ENCODE assay signal across 1 cellular context in the genomic region with DNA sequence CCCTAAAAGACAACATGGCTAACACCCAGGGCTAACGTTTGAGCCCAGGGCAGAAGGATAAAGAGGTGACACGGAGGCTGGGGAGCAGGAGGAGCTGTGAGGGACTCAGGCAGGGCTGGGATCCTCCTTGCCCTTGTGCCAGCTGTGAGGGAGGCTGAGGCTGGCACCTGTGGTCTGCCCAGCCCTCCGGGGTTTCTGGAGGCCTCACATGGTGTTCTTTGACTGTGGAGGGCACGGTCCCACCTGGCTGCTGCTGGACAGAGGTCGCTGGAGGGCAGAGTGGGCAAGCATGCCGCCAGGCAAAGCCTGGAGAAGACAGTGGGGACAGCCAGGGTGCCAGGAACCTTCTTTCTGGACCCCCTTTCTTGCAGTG.
TF ChIP-seq lines count a peak whose summit lies in the region.

No MANE protein-coding gene starts in this region.

TF ChIP-seq in WTC11, 78 proteins besides CTCF, POLR2A, EP300 and RAD21 (continued from another document):
- TF ChIP-seq, protein P1, sequence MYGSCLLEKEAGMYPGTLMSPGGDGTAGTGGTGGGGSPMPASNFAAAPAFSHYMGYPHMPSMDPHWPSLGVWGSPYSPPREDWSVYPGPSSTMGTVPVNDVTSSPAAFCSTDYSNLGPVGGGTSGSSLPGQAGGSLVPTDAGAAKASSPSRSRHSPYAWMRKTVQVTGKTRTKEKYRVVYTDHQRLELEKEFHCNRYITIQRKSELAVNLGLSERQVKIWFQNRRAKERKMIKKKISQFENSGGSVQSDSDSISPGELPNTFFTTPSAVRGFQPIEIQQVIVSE (CRISPR knock-in tag; IDR thresholded peaks at IDR 0.05; ENCODE audit: borderline replicate concordance) = no peak
- TF ChIP-seq, protein P2, sequence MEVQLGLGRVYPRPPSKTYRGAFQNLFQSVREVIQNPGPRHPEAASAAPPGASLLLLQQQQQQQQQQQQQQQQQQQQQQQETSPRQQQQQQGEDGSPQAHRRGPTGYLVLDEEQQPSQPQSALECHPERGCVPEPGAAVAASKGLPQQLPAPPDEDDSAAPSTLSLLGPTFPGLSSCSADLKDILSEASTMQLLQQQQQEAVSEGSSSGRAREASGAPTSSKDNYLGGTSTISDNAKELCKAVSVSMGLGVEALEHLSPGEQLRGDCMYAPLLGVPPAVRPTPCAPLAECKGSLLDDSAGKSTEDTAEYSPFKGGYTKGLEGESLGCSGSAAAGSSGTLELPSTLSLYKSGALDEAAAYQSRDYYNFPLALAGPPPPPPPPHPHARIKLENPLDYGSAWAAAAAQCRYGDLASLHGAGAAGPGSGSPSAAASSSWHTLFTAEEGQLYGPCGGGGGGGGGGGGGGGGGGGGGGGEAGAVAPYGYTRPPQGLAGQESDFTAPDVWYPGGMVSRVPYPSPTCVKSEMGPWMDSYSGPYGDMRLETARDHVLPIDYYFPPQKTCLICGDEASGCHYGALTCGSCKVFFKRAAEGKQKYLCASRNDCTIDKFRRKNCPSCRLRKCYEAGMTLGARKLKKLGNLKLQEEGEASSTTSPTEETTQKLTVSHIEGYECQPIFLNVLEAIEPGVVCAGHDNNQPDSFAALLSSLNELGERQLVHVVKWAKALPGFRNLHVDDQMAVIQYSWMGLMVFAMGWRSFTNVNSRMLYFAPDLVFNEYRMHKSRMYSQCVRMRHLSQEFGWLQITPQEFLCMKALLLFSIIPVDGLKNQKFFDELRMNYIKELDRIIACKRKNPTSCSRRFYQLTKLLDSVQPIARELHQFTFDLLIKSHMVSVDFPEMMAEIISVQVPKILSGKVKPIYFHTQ (CRISPR knock-in tag; IDR thresholded peaks at IDR 0.05) = no peak
- TF ChIP-seq SP1 (CRISPR knock-in tag; conservative IDR thresholded peaks at IDR 0.05) = no peak
- no peak for TF ChIP-seq ZNF423 (CRISPR knock-in tag; IDR thresholded peaks at IDR 0.05)
- no peak for TF ChIP-seq EMX1 (CRISPR knock-in tag; IDR thresholded peaks at IDR 0.05)
- no peak for TF ChIP-seq ZNF138 (CRISPR knock-in tag; conservative IDR thresholded peaks at IDR 0.05)
- TF ChIP-seq, protein P3, sequence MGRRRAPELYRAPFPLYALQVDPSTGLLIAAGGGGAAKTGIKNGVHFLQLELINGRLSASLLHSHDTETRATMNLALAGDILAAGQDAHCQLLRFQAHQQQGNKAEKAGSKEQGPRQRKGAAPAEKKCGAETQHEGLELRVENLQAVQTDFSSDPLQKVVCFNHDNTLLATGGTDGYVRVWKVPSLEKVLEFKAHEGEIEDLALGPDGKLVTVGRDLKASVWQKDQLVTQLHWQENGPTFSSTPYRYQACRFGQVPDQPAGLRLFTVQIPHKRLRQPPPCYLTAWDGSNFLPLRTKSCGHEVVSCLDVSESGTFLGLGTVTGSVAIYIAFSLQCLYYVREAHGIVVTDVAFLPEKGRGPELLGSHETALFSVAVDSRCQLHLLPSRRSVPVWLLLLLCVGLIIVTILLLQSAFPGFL (CRISPR knock-in tag; IDR thresholded peaks at IDR 0.05; ENCODE audit: borderline replicate concordance) = no peak
- TF ChIP-seq ESRRA (CRISPR knock-in tag; IDR thresholded peaks at IDR 0.05; ENCODE audit: borderline replicate concordance) = no peak
- TF ChIP-seq, protein P4, sequence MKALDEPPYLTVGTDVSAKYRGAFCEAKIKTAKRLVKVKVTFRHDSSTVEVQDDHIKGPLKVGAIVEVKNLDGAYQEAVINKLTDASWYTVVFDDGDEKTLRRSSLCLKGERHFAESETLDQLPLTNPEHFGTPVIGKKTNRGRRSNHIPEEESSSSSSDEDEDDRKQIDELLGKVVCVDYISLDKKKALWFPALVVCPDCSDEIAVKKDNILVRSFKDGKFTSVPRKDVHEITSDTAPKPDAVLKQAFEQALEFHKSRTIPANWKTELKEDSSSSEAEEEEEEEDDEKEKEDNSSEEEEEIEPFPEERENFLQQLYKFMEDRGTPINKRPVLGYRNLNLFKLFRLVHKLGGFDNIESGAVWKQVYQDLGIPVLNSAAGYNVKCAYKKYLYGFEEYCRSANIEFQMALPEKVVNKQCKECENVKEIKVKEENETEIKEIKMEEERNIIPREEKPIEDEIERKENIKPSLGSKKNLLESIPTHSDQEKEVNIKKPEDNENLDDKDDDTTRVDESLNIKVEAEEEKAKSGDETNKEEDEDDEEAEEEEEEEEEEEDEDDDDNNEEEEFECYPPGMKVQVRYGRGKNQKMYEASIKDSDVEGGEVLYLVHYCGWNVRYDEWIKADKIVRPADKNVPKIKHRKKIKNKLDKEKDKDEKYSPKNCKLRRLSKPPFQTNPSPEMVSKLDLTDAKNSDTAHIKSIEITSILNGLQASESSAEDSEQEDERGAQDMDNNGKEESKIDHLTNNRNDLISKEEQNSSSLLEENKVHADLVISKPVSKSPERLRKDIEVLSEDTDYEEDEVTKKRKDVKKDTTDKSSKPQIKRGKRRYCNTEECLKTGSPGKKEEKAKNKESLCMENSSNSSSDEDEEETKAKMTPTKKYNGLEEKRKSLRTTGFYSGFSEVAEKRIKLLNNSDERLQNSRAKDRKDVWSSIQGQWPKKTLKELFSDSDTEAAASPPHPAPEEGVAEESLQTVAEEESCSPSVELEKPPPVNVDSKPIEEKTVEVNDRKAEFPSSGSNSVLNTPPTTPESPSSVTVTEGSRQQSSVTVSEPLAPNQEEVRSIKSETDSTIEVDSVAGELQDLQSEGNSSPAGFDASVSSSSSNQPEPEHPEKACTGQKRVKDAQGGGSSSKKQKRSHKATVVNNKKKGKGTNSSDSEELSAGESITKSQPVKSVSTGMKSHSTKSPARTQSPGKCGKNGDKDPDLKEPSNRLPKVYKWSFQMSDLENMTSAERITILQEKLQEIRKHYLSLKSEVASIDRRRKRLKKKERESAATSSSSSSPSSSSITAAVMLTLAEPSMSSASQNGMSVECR (CRISPR knock-in tag; IDR thresholded peaks at IDR 0.05; ENCODE audit: borderline replicate concordance) = no peak
TF ChIP-seq in WTC11: peak in this region for 0.
